In the genomic region with DNA sequence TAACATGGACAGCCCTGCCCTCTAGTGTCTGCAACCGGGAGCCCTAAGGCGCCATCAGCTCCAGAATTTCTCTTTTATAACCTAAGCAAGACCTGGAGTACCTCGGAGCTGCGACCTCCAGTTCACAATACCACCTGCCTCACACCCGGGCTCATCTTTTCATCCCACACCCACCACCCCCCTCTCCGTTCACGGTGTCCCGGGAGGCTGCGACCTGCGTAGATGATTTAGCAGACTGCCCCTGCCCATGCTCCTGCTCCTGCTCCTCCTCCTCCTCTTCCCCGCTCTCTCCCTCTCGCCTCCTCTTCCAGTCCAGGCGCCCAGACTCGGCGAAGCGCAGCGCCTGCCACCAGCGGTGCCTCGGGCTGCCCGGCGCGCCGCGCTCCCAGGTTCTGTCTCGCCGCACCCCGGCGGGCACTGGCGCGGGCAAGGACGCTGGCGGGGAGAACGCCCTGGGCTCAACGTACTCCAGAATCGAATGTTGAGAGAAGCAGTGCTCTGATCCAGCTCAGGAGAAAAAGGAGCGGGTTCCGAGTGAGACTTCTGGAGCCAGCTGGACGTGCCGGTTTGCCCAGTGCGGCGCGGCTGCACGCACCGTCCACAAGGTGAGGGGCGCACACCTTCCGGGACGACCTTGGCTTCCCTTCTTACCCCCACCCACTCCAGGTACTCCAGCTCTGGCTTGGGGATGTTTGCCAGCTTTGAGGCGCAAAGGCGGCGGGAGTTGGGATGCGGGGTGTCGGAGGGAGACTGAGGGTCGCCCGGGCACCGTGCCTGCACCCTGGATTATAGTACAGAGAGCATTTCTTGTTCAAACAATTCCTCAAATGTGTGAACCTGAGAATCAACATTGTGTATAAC, we compare ENCODE assay signal across 1 cellular context.
TF ChIP-seq lines count a peak whose summit lies in the region.

A gene with protein sequence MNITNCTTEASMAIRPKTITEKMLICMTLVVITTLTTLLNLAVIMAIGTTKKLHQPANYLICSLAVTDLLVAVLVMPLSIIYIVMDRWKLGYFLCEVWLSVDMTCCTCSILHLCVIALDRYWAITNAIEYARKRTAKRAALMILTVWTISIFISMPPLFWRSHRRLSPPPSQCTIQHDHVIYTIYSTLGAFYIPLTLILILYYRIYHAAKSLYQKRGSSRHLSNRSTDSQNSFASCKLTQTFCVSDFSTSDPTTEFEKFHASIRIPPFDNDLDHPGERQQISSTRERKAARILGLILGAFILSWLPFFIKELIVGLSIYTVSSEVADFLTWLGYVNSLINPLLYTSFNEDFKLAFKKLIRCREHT (plus strand): TSS at position 310 of the 861 bp plus-strand sequence. CDS start 77,807 bp downstream, outside the sequence.

TF ChIP-seq in H1, 55 proteins besides CTCF, POLR2A, EP300 and RAD21:
- TF ChIP-seq POLR2AphosphoS5 (IDR thresholded peaks at IDR 0.05; ENCODE audit: low read depth, low read length) (no peak), YY1 (IDR thresholded peaks at IDR 0.05; ENCODE audit: low read depth, low read length) (peak; percentile 61; the same call in 1 of the 2 replicates), SP2 (IDR thresholded peaks at IDR 0.05; ENCODE audit: low read length) (no peak), KDM5A (IDR thresholded peaks at IDR 0.05; ENCODE audit: low read length) (no peak), TEAD4 (IDR thresholded peaks at IDR 0.05; ENCODE audit: low read depth, low read length) (no peak), ASH2L (IDR thresholded peaks at IDR 0.05; ENCODE audit: low read length) (peak; percentile 65), CEBPB (IDR thresholded peaks at IDR 0.05; ENCODE audit: low read depth, low read length) (no peak), SRF (IDR thresholded peaks at IDR 0.05; ENCODE audit: low read depth, low read length) (no peak), SIRT6 (IDR thresholded peaks at IDR 0.05; ENCODE audit: low read length) (no peak), ZNF274 (IDR thresholded peaks at IDR 0.05; ENCODE audit: borderline replicate concordance, extremely low read depth, low read length) (no peak), NANOG (IDR thresholded peaks at IDR 0.05; ENCODE audit: insufficient read depth, low read depth, low read length, poor library complexity, severe bottlenecking) (no peak), CHD1 (IDR thresholded peaks at IDR 0.05; ENCODE audit: low read depth, low read length) (no peak), TAF1 (IDR thresholded peaks at IDR 0.05; ENCODE audit: low read depth, low read length) (0 out of 2 replicates have a peak, but pooled peaks have one; percentile 9), NRF1 (IDR thresholded peaks at IDR 0.05; ENCODE audit: low read depth, low read length) (no peak), KDM4A (IDR thresholded peaks at IDR 0.05; ENCODE audit: low read depth, low read length, severe bottlenecking) (peak; percentile 92), POU5F1 (IDR thresholded peaks at IDR 0.05; ENCODE audit: low read depth, low read length) (no peak), EZH2 (IDR thresholded peaks at IDR 0.05; ENCODE audit: low read depth, low read length, severe bottlenecking) (peak; percentile 77), TBP (IDR thresholded peaks at IDR 0.05; ENCODE audit: low read depth, low read length) (no peak), KDM1A (IDR thresholded peaks at IDR 0.05; ENCODE audit: borderline replicate concordance, low read length) (peak; percentile 6; the same call in 1 of the 2 replicates), HDAC6 (IDR thresholded peaks at IDR 0.05; ENCODE audit: low read depth, low read length) (no peak), HDAC2 (IDR thresholded peaks at IDR 0.05; ENCODE audit: borderline replicate concordance in 1 of 2, low read depth in 2 of 2, low read length in 2 of 2) (no peak), PHF8 (conservative IDR thresholded peaks at IDR 0.05; ENCODE audit: low read depth, low read length) (0 out of 2 replicates have a peak, but pooled peaks have one; percentile 32), EGR1 (IDR thresholded peaks at IDR 0.05; ENCODE audit: borderline replicate concordance, low read depth, low read length) (no peak), SUZ12 (IDR thresholded peaks at IDR 0.05; ENCODE audit: low read length) (peak; percentile 78), FOSL1 (IDR thresholded peaks at IDR 0.05; ENCODE audit: insufficient read depth, low read depth, low read length) (no peak)
- TF ChIP-seq, protein P1, sequence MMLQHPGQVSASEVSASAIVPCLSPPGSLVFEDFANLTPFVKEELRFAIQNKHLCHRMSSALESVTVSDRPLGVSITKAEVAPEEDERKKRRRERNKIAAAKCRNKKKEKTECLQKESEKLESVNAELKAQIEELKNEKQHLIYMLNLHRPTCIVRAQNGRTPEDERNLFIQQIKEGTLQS (IDR thresholded peaks at IDR 0.05; ENCODE audit: insufficient read depth, low read depth, low read length), result no peak
- TF ChIP-seq, protein P2, sequence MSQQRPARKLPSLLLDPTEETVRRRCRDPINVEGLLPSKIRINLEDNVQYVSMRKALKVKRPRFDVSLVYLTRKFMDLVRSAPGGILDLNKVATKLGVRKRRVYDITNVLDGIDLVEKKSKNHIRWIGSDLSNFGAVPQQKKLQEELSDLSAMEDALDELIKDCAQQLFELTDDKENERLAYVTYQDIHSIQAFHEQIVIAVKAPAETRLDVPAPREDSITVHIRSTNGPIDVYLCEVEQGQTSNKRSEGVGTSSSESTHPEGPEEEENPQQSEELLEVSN (IDR thresholded peaks at IDR 0.05), result peak; percentile 62
- TF ChIP-seq, protein P3, sequence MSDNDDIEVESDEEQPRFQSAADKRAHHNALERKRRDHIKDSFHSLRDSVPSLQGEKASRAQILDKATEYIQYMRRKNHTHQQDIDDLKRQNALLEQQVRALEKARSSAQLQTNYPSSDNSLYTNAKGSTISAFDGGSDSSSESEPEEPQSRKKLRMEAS (IDR thresholded peaks at IDR 0.05), result peak; percentile 61; the same call in 1 of the 2 replicates
TF ChIP-seq in H1: peak in this region for 10.
